12 cellular contexts compared by ENCODE assay signal in the genomic region with DNA sequence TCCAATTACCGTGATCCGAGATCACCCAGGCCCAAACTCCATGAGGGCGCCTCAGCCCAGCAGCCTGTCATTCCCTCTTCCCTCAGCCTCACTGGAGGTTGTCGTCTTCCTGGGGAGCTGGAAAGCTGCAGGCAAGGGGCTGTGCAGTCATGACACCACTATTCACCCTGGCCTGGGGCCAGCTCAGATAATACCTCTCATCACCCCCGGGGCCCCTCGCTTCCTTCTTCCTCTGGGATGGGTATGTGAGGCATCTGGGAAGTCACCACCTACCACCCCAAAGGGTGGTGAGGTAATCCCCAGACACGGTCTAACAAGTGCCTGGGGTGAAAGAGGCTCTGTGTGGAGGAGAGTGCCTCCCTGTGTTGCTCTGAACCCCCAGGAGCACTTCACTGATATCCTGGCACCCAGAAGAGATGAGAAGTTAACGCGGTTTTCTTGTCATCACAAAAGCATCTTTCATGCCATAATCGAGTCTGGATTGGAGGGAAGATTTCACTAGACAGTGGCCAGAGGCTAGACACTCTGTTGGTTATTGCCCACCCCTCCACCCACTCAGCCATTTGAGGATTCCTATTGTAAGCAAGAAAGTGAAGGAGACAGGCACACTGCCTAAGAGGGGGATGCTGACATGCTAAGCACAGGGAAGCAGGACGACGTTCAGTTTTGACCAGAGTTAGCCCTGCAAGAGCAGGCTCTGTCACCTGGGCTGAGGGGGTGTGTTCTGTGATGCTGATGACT. TPM values are rescaled to one million over a fixed set of nuclear protein-coding genes. Genes with fewer than 3 reads are reported as not detected.
DNase-seq lines count a peak whose midpoint lies in the region; ATAC-seq lines count a peak whose summit lies in the region.
"Had no signal": no experiment of that assay in that cellular context is flagged by ENCODE, and none has a peak within 500 bp of the region (broad histone marks: within the 10 kb centered on the region; RNA-seq: fewer than 3 reads in every experiment).

No MANE protein-coding gene starts in this region.

- no peak overlapping the region for H3K4me3 ChIP-seq in SJCRH30
- H3K4me3 ChIP-seq: gastrocnemius medialis had no signal

- peak; percentile 19 for ATAC-seq in esophagus mucosa
- ATAC-seq in HG02571 (IDR thresholded peaks at IDR 0.05; ENCODE audit: unreplicated experiment): no peak
- ATAC-seq: activated CD8-positive, alpha-beta memory T cell treated with anti-CD3 and anti-CD28 coated beads, Interleukin-2, amount 10 ng/mL, durations not matched to agents 7 days and 5 days; gastrocnemius medialis had no signal

- H3K27me3 ChIP-seq in SJCRH30: no peaks in the 10 kb centered on the region
- H3K27me3 ChIP-seq: gastrocnemius medialis had no signal

- H3K36me3 ChIP-seq in SJCRH30: peaks cover 32% of the 10 kb centered on the region

- peak; percentile 52 for DNase-seq in activated effector memory CD4-positive, alpha-beta T cell treated with anti-CD3 and anti-CD28 coated beads, Interleukin-2, amount 50 U/mL, for 16 hours
- no peak for DNase-seq in activated effector memory CD4-positive, alpha-beta T cell treated with Interleukin-2 at 50 U/mL for 16 hours
- DNase-seq in SJCRH30: peak; percentile 89 to 91
- DNase-seq in renal cortical epithelial cell (ENCODE audit: low read depth): peak; percentile 23
- no peak for DNase-seq in 8988T
- no peak for DNase-seq in activated CD4-positive, alpha-beta T cell treated with anti-CD3 and anti-CD28 coated beads for 48 hours
- DNase-seq: activated CD8-positive, alpha-beta memory T cell treated with anti-CD3 and anti-CD28 coated beads, Interleukin-2, amount 10 ng/mL, durations not matched to agents 7 days and 5 days; gastrocnemius medialis; NCI-H1694; T-helper 2 cell had no signal

- H3K4me1 ChIP-seq in SJCRH30: peaks cover 20% of the 10 kb centered on the region

- H3K27ac ChIP-seq in SJCRH30: no peak overlapping the region
- H3K27ac ChIP-seq: gastrocnemius medialis had no signal

- H3K9me3 ChIP-seq in SJCRH30 (replicated peaks): no peaks in the 10 kb centered on the region
- H3K9me3 ChIP-seq: gastrocnemius medialis had no signal

RNA-seq across cellular contexts. Expression of a gene that starts 18.4 kb away (rescaled TPM):
- 116 and 119 TPM in 2 replicates for total RNA-seq in SJCRH30 (2014; rRNA removed; shearing (Covaris generic))
- 15.8 TPM for total RNA-seq in esophagus mucosa
- total RNA-seq in renal cortical epithelial cell: 39.2 and 40.5 TPM in 2 replicates

Comparison
In these comparisons a context has a peak if more than half of its experiments do, and no peak if none do; other contexts are left out.
1. DNase-seq: peak in activated effector memory CD4-positive, alpha-beta T cell treated with anti-CD3 and anti-CD28 coated beads, Interleukin-2, amount 50 U/mL, for 16 hours (single experiment), SJCRH30 (2 of 2) and renal cortical epithelial cell (single experiment); none in activated effector memory CD4-positive, alpha-beta T cell treated with Interleukin-2 at 50 U/mL for 16 hours (single experiment), 8988T (single experiment) and activated CD4-positive, alpha-beta T cell treated with anti-CD3 and anti-CD28 coated beads for 48 hours (single experiment).